Comparison of ENCODE assay signal across 1 cellular context in the genomic region with DNA sequence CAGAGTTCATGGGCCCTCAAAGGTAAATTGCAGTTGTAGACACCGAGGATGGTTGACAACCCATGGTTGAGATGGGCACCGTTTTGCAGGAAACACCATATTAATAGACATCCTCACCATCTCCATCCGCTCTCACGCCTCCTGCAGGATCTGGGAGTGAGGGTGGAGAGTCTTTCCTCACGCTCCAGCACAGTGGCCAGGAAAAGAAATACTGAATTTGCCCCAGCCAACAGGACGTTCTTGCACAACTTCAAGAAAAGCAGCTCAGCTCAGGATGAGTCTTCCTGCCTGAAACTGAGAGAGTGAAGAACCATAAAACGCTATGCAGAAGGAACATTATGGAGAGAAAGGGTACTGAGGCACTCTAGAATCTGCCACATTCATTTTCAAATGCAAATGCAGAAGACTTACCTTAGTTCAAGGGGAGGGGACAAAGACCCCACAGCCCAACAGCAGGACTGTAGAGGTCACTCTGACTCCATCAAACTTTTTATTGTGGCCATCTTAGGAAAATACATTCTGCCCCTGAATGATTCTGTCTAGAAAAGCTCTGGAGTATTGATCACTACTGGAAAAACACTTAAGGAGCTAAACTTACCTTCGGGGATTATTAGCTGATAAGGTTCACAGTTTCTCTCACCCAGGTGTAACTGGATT.
TF ChIP-seq lines count a peak whose summit lies in the region.

No MANE protein-coding gene starts in this region.

TF ChIP-seq in SK-N-SH, 30 proteins besides CTCF, POLR2A, EP300 and RAD21 (continued from another document):
- no peak for TF ChIP-seq FOSL2 (IDR thresholded peaks at IDR 0.05; ENCODE audit: borderline replicate concordance, low read depth)
- TF ChIP-seq, protein P1, sequence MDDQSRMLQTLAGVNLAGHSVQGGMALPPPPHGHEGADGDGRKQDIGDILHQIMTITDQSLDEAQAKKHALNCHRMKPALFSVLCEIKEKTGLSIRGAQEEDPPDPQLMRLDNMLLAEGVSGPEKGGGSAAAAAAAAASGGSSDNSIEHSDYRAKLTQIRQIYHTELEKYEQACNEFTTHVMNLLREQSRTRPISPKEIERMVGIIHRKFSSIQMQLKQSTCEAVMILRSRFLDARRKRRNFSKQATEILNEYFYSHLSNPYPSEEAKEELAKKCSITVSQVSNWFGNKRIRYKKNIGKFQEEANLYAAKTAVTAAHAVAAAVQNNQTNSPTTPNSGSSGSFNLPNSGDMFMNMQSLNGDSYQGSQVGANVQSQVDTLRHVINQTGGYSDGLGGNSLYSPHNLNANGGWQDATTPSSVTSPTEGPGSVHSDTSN (IDR thresholded peaks at IDR 0.05), result no peak
- TF ChIP-seq MEF2A (IDR thresholded peaks at IDR 0.05; ENCODE audit: borderline replicate concordance, low read depth), result no peak
- no peak for TF ChIP-seq ELF1 (IDR thresholded peaks at IDR 0.05)
- TF ChIP-seq NFIC (IDR thresholded peaks at IDR 0.05; ENCODE audit: borderline replicate concordance), result no peak
- TF ChIP-seq GATA2 (CRISPR knock-in tag; IDR thresholded peaks at IDR 0.05), result no peak
- no peak for TF ChIP-seq FOXJ3 (CRISPR knock-in tag; IDR thresholded peaks at IDR 0.05)
- TF ChIP-seq EZH2phosphoT487 (IDR thresholded peaks at IDR 0.05; ENCODE audit: borderline replicate concordance, low read depth), result no peak
- TF ChIP-seq RXRA (IDR thresholded peaks at IDR 0.05; ENCODE audit: borderline replicate concordance, low read depth), result no peak
- no peak for TF ChIP-seq TEAD4 (IDR thresholded peaks at IDR 0.05; ENCODE audit: borderline replicate concordance, insufficient read depth)
- no peak for TF ChIP-seq RCOR1 (IDR thresholded peaks at IDR 0.05; ENCODE audit: low read length)
- no peak for TF ChIP-seq NRF1 (IDR thresholded peaks at IDR 0.05; ENCODE audit: low read depth, low read length)
